ENCODE assay signal across 24 cellular contexts in genomic region chr7:132622081-132622480, GRCh38.
"Had no signal": no experiment of that assay in that cellular context is flagged by ENCODE, and none has a peak within 500 bp of the region (broad histone marks: within the 10 kb centered on the region; RNA-seq: fewer than 3 reads in every experiment).

No MANE protein-coding gene starts in this region.

- DNase-seq: colonic mucosa; effector CD8-positive, alpha-beta T cell; endodermal cell; head of caudate nucleus; natural killer cell; occipital lobe; ovary; posterior cingulate gyrus; psoas muscle; right cardiac atrium; sigmoid colon; spleen; stimulated activated CD4-positive, alpha-beta T cell treated with anti-CD3 and anti-CD28 coated beads, Interleukin-4, amount 100 ng/mL, for 4 hours; stimulated activated naive CD8-positive, alpha-beta T cell treated with anti-CD3 and anti-CD28 coated beads, Interleukin-15, Interleukin-2, amounts not matched to agents 100 U/mL and 50 U/mL, for 24 hours; substantia nigra; testis; tibial artery had no signal

- H3K4me3 Mint-ChIP-seq: dendritic cell treated with granulocyte-macrophage colony-stimulating factor and Interleukin-4, amounts not matched to agents 40 ng/mL and 50 ng/mL, for 4 days; endodermal cell; memory B cell; natural killer cell; stimulated activated memory B cell treated with anti-CD40 and anti-IgM and Interleukin-4, amounts not matched to agents 10 μg/mL and 1 μg/mL and 100 μg/mL, for 72 hours; type B pancreatic cell had no signal

- ATAC-seq: esophagus mucosa; natural killer cell; psoas muscle; right cardiac atrium; stimulated activated memory B cell treated with anti-CD40 and anti-IgM and Interleukin-4, amounts not matched to agents 10 μg/mL and 1 μg/mL and 100 μg/mL, for 72 hours; stimulated activated naive CD8-positive, alpha-beta T cell treated with anti-CD3 and anti-CD28 coated beads, Interleukin-15, Interleukin-2, amounts not matched to agents 100 U/mL and 50 U/mL, for 24 hours had no signal

- H3K4me3 ChIP-seq: colonic mucosa, lung, ovary, psoas muscle, sigmoid colon, skin epidermis, spleen, testis, tibial artery had no signal

- H3K36me3 Mint-ChIP-seq: memory B cell; natural killer cell; stimulated activated memory B cell treated with anti-CD40 and anti-IgM and Interleukin-4, amounts not matched to agents 10 μg/mL and 1 μg/mL and 100 μg/mL, for 72 hours; type B pancreatic cell had no signal

- H3K4me1 Mint-ChIP-seq: endodermal cell; memory B cell; natural killer cell; stimulated activated memory B cell treated with anti-CD40 and anti-IgM and Interleukin-4, amounts not matched to agents 10 μg/mL and 1 μg/mL and 100 μg/mL, for 72 hours had no signal

- H3K27me3 Mint-ChIP-seq: dendritic cell treated with granulocyte-macrophage colony-stimulating factor and Interleukin-4, amounts not matched to agents 40 ng/mL and 50 ng/mL, for 4 days; stimulated activated memory B cell treated with anti-CD40 and anti-IgM and Interleukin-4, amounts not matched to agents 10 μg/mL and 1 μg/mL and 100 μg/mL, for 72 hours had no signal

- H3K9me3 Mint-ChIP-seq: dendritic cell treated with granulocyte-macrophage colony-stimulating factor and Interleukin-4, amounts not matched to agents 40 ng/mL and 50 ng/mL, for 4 days; endodermal cell; natural killer cell; type B pancreatic cell had no signal

- H3K27ac Mint-ChIP-seq: dendritic cell treated with granulocyte-macrophage colony-stimulating factor and Interleukin-4, amounts not matched to agents 40 ng/mL and 50 ng/mL, for 4 days; endodermal cell; memory B cell; natural killer cell; stimulated activated memory B cell treated with anti-CD40 and anti-IgM and Interleukin-4, amounts not matched to agents 10 μg/mL and 1 μg/mL and 100 μg/mL, for 72 hours; type B pancreatic cell had no signal
